Comparison of ENCODE assay signal across 8 cellular contexts in the genomic region with DNA sequence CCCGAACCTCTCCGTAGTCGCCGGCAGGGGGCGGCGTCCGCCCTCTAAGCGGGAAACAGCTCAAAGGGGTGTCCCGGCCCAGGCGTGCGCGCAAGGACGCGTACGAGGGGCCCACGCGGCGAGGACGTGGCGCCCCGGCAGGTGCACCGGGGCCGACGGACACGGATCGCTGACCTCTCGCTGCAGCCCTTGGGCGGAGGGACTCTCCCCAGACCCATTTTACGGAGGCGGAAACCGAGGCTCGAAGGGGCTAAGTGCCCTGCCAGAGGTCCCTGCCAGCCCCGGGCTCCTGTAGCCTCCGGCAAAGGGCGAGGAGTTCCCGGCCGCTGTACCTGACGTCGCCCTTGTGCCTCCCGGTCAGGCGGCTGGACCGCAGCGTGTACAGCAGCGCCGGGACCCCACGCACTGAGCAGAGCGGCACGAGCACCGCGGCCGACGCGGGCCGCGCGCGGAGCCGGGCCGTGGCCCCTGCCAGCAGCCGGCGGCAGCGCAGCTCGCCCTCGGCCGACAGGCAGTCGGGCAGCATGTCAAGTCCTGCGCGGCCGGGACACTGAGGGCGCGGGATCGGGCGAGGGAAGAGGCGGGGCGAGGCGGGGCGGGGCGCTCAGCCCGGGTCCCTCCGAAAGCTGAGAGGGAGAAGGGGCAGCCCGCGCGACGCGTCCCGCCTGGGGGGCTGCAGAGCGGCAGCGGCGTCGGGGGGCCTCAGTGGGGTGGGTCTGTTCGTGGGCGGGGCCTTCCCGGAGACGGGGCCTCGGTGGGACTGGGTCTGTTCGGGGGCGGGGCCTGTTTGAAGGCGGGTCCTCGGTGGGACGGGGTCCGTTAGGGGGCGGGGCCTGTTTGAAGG. TPM values are rescaled to one million over a fixed set of nuclear protein-coding genes. Genes with fewer than 3 reads are reported as not detected.
DNase-seq lines count a peak whose midpoint lies in the region; ATAC-seq, FAIRE-seq and TF ChIP-seq lines count a peak whose summit lies in the region.

A gene with protein sequence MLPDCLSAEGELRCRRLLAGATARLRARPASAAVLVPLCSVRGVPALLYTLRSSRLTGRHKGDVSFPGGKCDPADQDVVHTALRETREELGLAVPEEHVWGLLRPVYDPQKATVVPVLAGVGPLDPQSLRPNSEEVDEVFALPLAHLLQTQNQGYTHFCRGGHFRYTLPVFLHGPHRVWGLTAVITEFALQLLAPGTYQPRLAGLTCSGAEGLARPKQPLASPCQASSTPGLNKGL (minus strand): TSS at position 552 of the 844 bp plus-strand sequence. CDS start 26 bp downstream, at position 526.

- ATAC-seq in HG02763 (IDR thresholded peaks at IDR 0.05; ENCODE audit: unreplicated experiment) = peak; percentile 36

- TF ChIP-seq POLR2A in spleen (IDR thresholded peaks at IDR 0.05) = peak in 1 of 3 donors; percentile 18

- H3K4me3 ChIP-seq in WERI-Rb-1 (ENCODE audit: low read depth, low read length) (peak within 1 kb of the TSS; percentile 68), bronchial epithelial cell (ENCODE audit: low read depth, low read length) (peak within 1 kb of the TSS; percentile 59), spleen (peak within 1 kb of the TSS; percentile 46 to 77 (median 70))

- TF ChIP-seq CTCF in WERI-Rb-1 (IDR thresholded peaks at IDR 0.05; ENCODE audit: low read depth, low read length) (peak; percentile 82), bronchial epithelial cell (IDR thresholded peaks at IDR 0.05; ENCODE audit: insufficient read depth, low read length, severe bottlenecking) (peak; percentile 89), spleen (IDR thresholded peaks at IDR 0.05 in 8 of 11, conservative IDR thresholded peaks at IDR 0.05 in 3 of 11) (peak; percentile 42 to 98 (median 92))

- peaks cover 7 to 25% (median 20%) of the 10 kb centered on the region in 6 donors for H3K4me1 ChIP-seq in spleen

- peak; percentile 68 for DNase-seq in NCI-H2029 (lab: John Stamatoyannopoulos, UW)
- DNase-seq in NCI-H2029 treated with DMSO at 0.1 percent for 48 hours (lab: John Stamatoyannopoulos, UW) = no peak
- DNase-seq in NCI-H146 (lab: John Stamatoyannopoulos, UW) = peak; percentile 90
- DNase-seq in WERI-Rb-1 = peak; percentile 86
- DNase-seq in bronchial epithelial cell (ENCODE audit: low read depth) = peak; percentile 58
- peak; percentile 77 for DNase-seq in inferior parietal cortex (ENCODE audit: extremely low spot score)
- peak; percentile 98 for DNase-seq in spleen

- H3K27ac ChIP-seq in WERI-Rb-1 = peak within 1 kb of the TSS; percentile 81
- H3K27ac ChIP-seq in spleen = peak within 1 kb of the TSS; percentile 87 to 95 (median 91)

- intact Hi-C loops in spleen (cut with DNase I; ENCODE audit: low total_unique reads) = no loop called here

- FAIRE-seq in bronchial epithelial cell (lab: Jason Lieb, UNC) = no peak

- H3K27me3 ChIP-seq in WERI-Rb-1 (ENCODE audit: insufficient read depth, low read depth, severe bottlenecking) = no peaks in the 10 kb centered on the region
- H3K27me3 ChIP-seq in bronchial epithelial cell (ENCODE audit: control insufficient read depth, insufficient read depth, low read length) = no peaks in the 10 kb centered on the region
- H3K27me3 ChIP-seq in spleen (replicated peaks in 1 of 7) = no peaks in the 10 kb centered on the region

- H3K9me3 ChIP-seq in WERI-Rb-1 (ENCODE audit: severe bottlenecking) (no peaks in the 10 kb centered on the region), spleen (no peaks in the 10 kb centered on the region)

- WGBS in spleen, 5 donors = 0 to 1% (median 1%) methylated on average over 31 to 102 of the region's 102 CpGs

- H3K36me3 ChIP-seq in WERI-Rb-1 = no peaks in the 10 kb centered on the region
- no peaks in the 10 kb centered on the region for H3K36me3 ChIP-seq in bronchial epithelial cell (ENCODE audit: control insufficient read depth, insufficient read depth, low read length)
- no peaks in the 10 kb centered on the region for H3K36me3 ChIP-seq in spleen

RNA-seq across cellular contexts. Expression of the gene that starts here (rescaled TPM):
- 14.2 and 22.3 TPM in 2 replicates for total RNA-seq in bronchial epithelial cell
- total RNA-seq in spleen = 1 to 10 TPM; 2.7 to 7.9 (median 5.8) TPM
- 1 to 10 TPM; 5.4 to 9.2 (median 6.5) TPM for polyA plus RNA-seq in spleen
